ENCODE assay signal across 8 cellular contexts in genomic region chr9:93577045-93577939, GRCh38. TPM values are rescaled to one million over a fixed set of nuclear protein-coding genes. Genes with fewer than 3 reads are reported as not detected.
DNase-seq lines count a peak whose midpoint lies in the region; ATAC-seq and TF ChIP-seq lines count a peak whose summit lies in the region.

No MANE protein-coding gene starts in this region.

- peak overlapping the region; percentile 94 for H3K4me2 ChIP-seq in osteoblast (ENCODE audit: insufficient read depth, low read length)

- TF ChIP-seq CTCF in foreskin fibroblast (IDR thresholded peaks at IDR 0.05; ENCODE audit: low read depth, low read length) = no peak
- no peak for TF ChIP-seq CTCF in osteoblast (IDR thresholded peaks at IDR 0.05; ENCODE audit: extremely low read depth, low read depth, low read length)

- peaks cover 16% of the 10 kb centered on the region for H3K4me1 ChIP-seq in osteoblast (ENCODE audit: insufficient read depth, low read length)

- no peaks in the 10 kb centered on the region for H3K27me3 Mint-ChIP-seq in activated T-cell treated with anti-CD3 and anti-CD28 coated beads, Interleukin-2, amount 50 U/mL, for 4 hours (ENCODE audit: low read depth)

- H3K4me3 ChIP-seq in foreskin fibroblast (ENCODE audit: low read depth in 1 of 2, low read length in 2 of 2) = peak overlapping the region; percentile 51 to 72
- peak overlapping the region; percentile 77 for H3K4me3 ChIP-seq in osteoblast (ENCODE audit: insufficient read depth, low read length)

- peaks cover 48% of the 10 kb centered on the region for H3K4me1 Mint-ChIP-seq in activated T-cell treated with anti-CD3 and anti-CD28 coated beads, Interleukin-2, amount 50 U/mL, for 4 hours (ENCODE audit: low read depth)

- no peaks in the 10 kb centered on the region for H3K9me3 Mint-ChIP-seq in activated T-cell treated with anti-CD3 and anti-CD28 coated beads, Interleukin-2, amount 50 U/mL, for 4 hours

- ATAC-seq in HG03354 (IDR thresholded peaks at IDR 0.05; ENCODE audit: poor library complexity, severe bottlenecking, unreplicated experiment) (peak; percentile 28), HG03139 (IDR thresholded peaks at IDR 0.05; ENCODE audit: unreplicated experiment) (no peak)
- peak; percentile 27 to 32 for ATAC-seq in activated T-cell treated with anti-CD3 and anti-CD28 coated beads, Interleukin-2, amount 50 U/mL, for 4 hours

- H3K36me3 ChIP-seq in osteoblast (ENCODE audit: insufficient read depth, low read length) = no peaks in the 10 kb centered on the region

- H2AFZ ChIP-seq in osteoblast (ENCODE audit: low read length) = peak overlapping the region; percentile 56

- H3K9me3 ChIP-seq in osteoblast (ENCODE audit: low read depth, low read length) = no peaks in the 10 kb centered on the region

- no peak overlapping the region for H3K27ac ChIP-seq in osteoblast (ENCODE audit: low read depth, low read length)

- peak overlapping the region; percentile 87 for H3K4me3 Mint-ChIP-seq in activated T-cell treated with anti-CD3 and anti-CD28 coated beads, Interleukin-2, amount 50 U/mL, for 4 hours

- peaks cover 64% of the 10 kb centered on the region for H3K79me2 ChIP-seq in osteoblast (ENCODE audit: insufficient read depth, low read length)

- H3K27me3 ChIP-seq in osteoblast (ENCODE audit: insufficient read depth, low read length) = no peaks in the 10 kb centered on the region

- DNase-seq in NCI-H748 (lab: John Stamatoyannopoulos, UW; ENCODE audit: unreplicated experiment) (peak; percentile 55), NCI-H748 treated with DMSO at 0.1 percent for 48 hours (lab: John Stamatoyannopoulos, UW) (no peak), foreskin fibroblast (peak in 1 of 2 donors; percentile 52), osteoblast (ENCODE audit: insufficient read length, low spot score, missing footprints) (peak; percentile 88), mucosa of gallbladder (ENCODE audit: low spot score) (no peak)
- DNase-seq in activated T-cell treated with anti-CD3 and anti-CD28 coated beads, Interleukin-2, amount 50 U/mL, for 4 hours = no peak

- H3K36me3 Mint-ChIP-seq in activated T-cell treated with anti-CD3 and anti-CD28 coated beads, Interleukin-2, amount 50 U/mL, for 4 hours (ENCODE audit: insufficient read depth) = no peaks in the 10 kb centered on the region

- peaks cover 33% of the 10 kb centered on the region for H4K20me1 ChIP-seq in osteoblast (ENCODE audit: insufficient read depth, low read length)

RNA-seq across cellular contexts. Expression of gene PHF2, which starts 0.9 kb away (rescaled TPM):
- total RNA-seq in activated T-cell treated with anti-CD3 and anti-CD28 coated beads, Interleukin-2, amount 50 U/mL, for 4 hours = 10 to 100 TPM; 19.2 to 20.8 (median 20.8) TPM
- total RNA-seq in osteoblast = 14.8 and 15.0 TPM in 2 replicates
- total RNA-seq in mucosa of gallbladder = 31.0 TPM

Comparison
In these comparisons a context has a peak if more than half of its experiments do, and no peak if none do; other contexts are left out.
1. DNase-seq: peak in NCI-H748 (single experiment) and osteoblast (single experiment); none in NCI-H748 treated with DMSO at 0.1 percent for 48 hours (single experiment), activated T-cell treated with anti-CD3 and anti-CD28 coated beads, Interleukin-2, amount 50 U/mL, for 4 hours (single experiment) and mucosa of gallbladder (single experiment).